ENCODE assay signal across 8 cellular contexts in the genomic region with DNA sequence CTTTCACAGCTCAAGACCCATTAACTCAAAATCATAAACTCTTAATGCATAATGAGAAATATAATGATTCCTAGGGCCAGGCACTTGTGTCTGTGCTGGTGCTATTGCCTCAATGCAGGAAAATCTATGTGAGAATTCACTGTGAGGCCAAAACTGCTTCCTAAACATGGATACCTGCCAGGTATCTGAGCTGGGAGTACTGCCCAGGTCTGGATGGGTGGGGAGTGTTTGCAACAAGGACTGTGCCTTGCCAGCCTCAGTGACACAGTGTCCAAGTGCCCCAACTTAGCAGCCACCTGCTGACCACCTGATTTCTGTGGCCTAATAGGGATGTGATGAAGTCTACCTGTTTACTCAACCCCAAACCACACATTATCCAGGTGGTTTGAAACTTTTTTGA. TPM values are rescaled to one million over a fixed set of nuclear protein-coding genes. Genes with fewer than 3 reads are reported as not detected.
"Had no signal": no experiment of that assay in that cellular context is flagged by ENCODE, and none has a peak within 500 bp of the region (broad histone marks: within the 10 kb centered on the region; RNA-seq: fewer than 3 reads in every experiment).

No MANE protein-coding gene starts in this region.

RNA-seq across cellular contexts. Expression of a gene that starts 2.2 kb away (rescaled TPM):
- total RNA-seq: K562, M059J, OCI-LY7, PC-9, SK-MEL-5 had no signal
- polyA plus RNA-seq: K562 had no signal

RNA-seq across cellular contexts. Expression of a gene that starts 22.2 kb away (rescaled TPM):
- total RNA-seq: K562, M059J, OCI-LY7, PC-9, Right ventricle myocardium inferior, SJCRH30, SK-MEL-5 had no signal
- polyA plus RNA-seq: K562 had no signal

RNA-seq across cellular contexts. Expression of a gene that starts 31.0 kb away (rescaled TPM):
- total RNA-seq: OCI-LY7 had no signal

RNA-seq across cellular contexts. Expression of a gene that starts 53.9 kb away (rescaled TPM):
- total RNA-seq: M059J, OCI-LY7, Right ventricle myocardium inferior, RPMI7951, SJCRH30, SK-MEL-5 had no signal
